20 cellular contexts compared by ENCODE assay signal in the genomic region with DNA sequence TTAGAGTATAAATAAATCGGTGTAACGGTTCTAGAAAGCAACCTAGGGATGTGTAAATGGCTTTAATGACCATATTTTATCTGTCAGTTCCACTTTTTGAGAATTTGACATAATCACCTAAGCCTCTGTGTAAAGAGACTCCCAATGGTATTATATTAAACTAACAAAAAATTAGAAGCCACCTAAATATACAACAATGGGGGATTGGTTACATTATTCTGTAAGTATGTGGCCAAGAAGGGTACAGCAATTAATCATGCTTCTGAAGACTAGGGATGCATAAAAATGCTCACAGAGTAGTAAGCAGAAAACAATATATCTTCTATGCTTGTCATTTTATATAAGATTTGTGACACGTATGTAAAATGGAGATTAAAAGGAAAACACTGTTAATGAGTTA. TPM values are rescaled to one million over a fixed set of nuclear protein-coding genes. Genes with fewer than 3 reads are reported as not detected.
DNase-seq lines count a peak whose midpoint lies in the region; ATAC-seq, FAIRE-seq and TF ChIP-seq lines count a peak whose summit lies in the region.
"Had no signal": no experiment of that assay in that cellular context is flagged by ENCODE, and none has a peak within 500 bp of the region (broad histone marks: within the 10 kb centered on the region; RNA-seq: fewer than 3 reads in every experiment).

No MANE protein-coding gene starts in this region.

- FAIRE-seq in pancreas (lab: Jason Lieb, UNC), result no peak
- FAIRE-seq: GM12878, GM18507, K562 had no signal

- no peaks in the 10 kb centered on the region for H3K9me2 ChIP-seq in PC-9 (ENCODE audit: insufficient read depth)

- H3K79me2 ChIP-seq in ACC112 (ENCODE audit: control insufficient read depth, insufficient read depth, low read length, unreplicated experiment) (peaks cover 85% of the 10 kb centered on the region), PC-9 (ENCODE audit: low read depth) (peaks cover 93% of the 10 kb centered on the region)

- 76 to 78% methylated on average over 3 of the region's 3 CpGs for WGBS in pancreas, 2 donors

- peaks cover 84% of the 10 kb centered on the region for H4K20me1 ChIP-seq in PC-9 (ENCODE audit: insufficient read depth)

- H2AFZ ChIP-seq in ACC112 (ENCODE audit: low read length, unreplicated experiment) (no peak overlapping the region), PC-9 (no peak overlapping the region)
- H2AFZ ChIP-seq: GM23248 had no signal

- POLR2A ChIA-PET in HEK293T (lab: Yijun Ruan, JAX), result no interaction called here
- POLR2A ChIA-PET in PC-9 (lab: Charles Lee; ENCODE audit: unreplicated experiment), result no interaction called here

- H3K4me1 ChIP-seq in ACC112 (ENCODE audit: control insufficient read depth, insufficient read depth, low read length, unreplicated experiment), result peaks cover 37% of the 10 kb centered on the region
- H3K4me1 ChIP-seq in neutrophil (ENCODE audit: control insufficient read depth in 1 of 2, insufficient read depth in 1 of 2, low read depth in 1 of 2, low read length in 1 of 2), result peaks cover 59 to 62% of the 10 kb centered on the region in 2 experiments
- H3K4me1 ChIP-seq in pancreas, result peaks cover 28 to 36% (median 33%) of the 10 kb centered on the region in 3 donors
- 0 out of 2 replicates have a peak, but pooled peaks cover 1% of the 10 kb centered on the region for H3K4me1 ChIP-seq in PC-9 (replicated peaks; ENCODE audit: insufficient read depth)
- H3K4me1 ChIP-seq: BLaER1 had no signal

- H3K4me3 ChIP-seq in ACC112 (ENCODE audit: low read depth, low read length), result no peak overlapping the region
- H3K4me3 ChIP-seq in neutrophil (ENCODE audit: low read depth in 1 of 2, low read length in 1 of 2), result no peak overlapping the region
- no peak overlapping the region for H3K4me3 ChIP-seq in pancreas
- no peak overlapping the region for H3K4me3 ChIP-seq in PC-9
- H3K4me3 ChIP-seq: BLaER1, GM12878, GM23248, K562 had no signal

- H3K9me3 ChIP-seq in neutrophil (no peaks in the 10 kb centered on the region), pancreas (no peaks in the 10 kb centered on the region), PC-9 (ENCODE audit: insufficient read depth, low read depth) (no peaks in the 10 kb centered on the region)
- H3K9me3 ChIP-seq: BLaER1 had no signal

- DNase-seq in HEK293T (ENCODE audit: extremely low spot score) (no peak), pancreas (no peak), PC-9 (no peak)
- DNase-seq in activated effector memory CD4-positive, alpha-beta T cell treated with anti-CD3 and anti-CD28 coated beads, Interleukin-2, amount 50 U/mL, for 16 hours, result no peak
- DNase-seq: AML-193; Calu3; CD4-positive, CD25-positive, alpha-beta regulatory T cell; DMS 273 treated with DMSO at 0.1 percent for 48 hours; DMS79; GM23248; H9; HFFc6 had no signal

- ATAC-seq in pancreas (no peak), HG02970 (IDR thresholded peaks at IDR 0.05; ENCODE audit: low FRiP score, unreplicated experiment) (no peak)
- ATAC-seq: GM12878, K562 had no signal

- no peak for TF ChIP-seq CTCF in 22Rv1 (IDR thresholded peaks at IDR 0.05)
- no peak for TF ChIP-seq CTCF in neutrophil (IDR thresholded peaks at IDR 0.05)
- no peak for TF ChIP-seq CTCF in pancreas (IDR thresholded peaks at IDR 0.05)
- no peak for TF ChIP-seq CTCF in PC-9 (conservative IDR thresholded peaks at IDR 0.05)

- H3F3A ChIP-seq in PC-9 (ENCODE audit: insufficient read depth, low read depth), result no peaks in the 10 kb centered on the region; the same call in 1 of the 2 replicates

- intact Hi-C loops in pancreas (cut with DNase I), result no loop called here
- intact Hi-C loops in PC-9 (cut with micrococcal nuclease; ENCODE audit: unreplicated experiment), result no loop called here

- BruUV-seq in PC-9 (replicated peaks; lab: Mats Ljungman, UMichigan), result no TSS peak

- H3K36me3 ChIP-seq in ACC112 (ENCODE audit: insufficient read depth, low read length) (peaks cover 31% of the 10 kb centered on the region), neutrophil (peaks cover 59% of the 10 kb centered on the region), pancreas (peaks cover 0 to 32% (median 11%) of the 10 kb centered on the region in 3 donors), PC-9 (ENCODE audit: low read depth) (peaks cover 25% of the 10 kb centered on the region)

- no peak overlapping the region for H3K4me2 ChIP-seq in PC-9
- H3K4me2 ChIP-seq: BLaER1 had no signal

- H3K27ac ChIP-seq in 22Rv1, result peak overlapping the region; percentile 69; the same call in 1 of the 2 replicates
- H3K27ac ChIP-seq in ACC112 (ENCODE audit: low read depth, low read length), result peak overlapping the region; percentile 38; the same call in 1 of the 2 replicates
- H3K27ac ChIP-seq in neutrophil, result peak overlapping the region; percentile 48
- H3K27ac ChIP-seq in pancreas, result no peak overlapping the region
- no peak overlapping the region for H3K27ac ChIP-seq in PC-9
- H3K27ac ChIP-seq: BLaER1, GM23248 had no signal

- H3K27me3 ChIP-seq in ACC112 (ENCODE audit: insufficient read depth, low read length) (no peaks in the 10 kb centered on the region), neutrophil (no peaks in the 10 kb centered on the region), pancreas (no peaks in the 10 kb centered on the region), PC-9 (ENCODE audit: insufficient read depth, low read depth) (no peaks in the 10 kb centered on the region)
- H3K27me3 ChIP-seq: BLaER1 had no signal

- CTCF ChIA-PET in HEK293T (lab: Yijun Ruan, JAX), result no interaction called here
- CTCF ChIA-PET in PC-9 (lab: Charles Lee), result no interaction called here

TF ChIP-seq in HEK293T, 16 proteins besides CTCF, POLR2A, EP300 and RAD21:
- TF ChIP-seq, protein P1, sequence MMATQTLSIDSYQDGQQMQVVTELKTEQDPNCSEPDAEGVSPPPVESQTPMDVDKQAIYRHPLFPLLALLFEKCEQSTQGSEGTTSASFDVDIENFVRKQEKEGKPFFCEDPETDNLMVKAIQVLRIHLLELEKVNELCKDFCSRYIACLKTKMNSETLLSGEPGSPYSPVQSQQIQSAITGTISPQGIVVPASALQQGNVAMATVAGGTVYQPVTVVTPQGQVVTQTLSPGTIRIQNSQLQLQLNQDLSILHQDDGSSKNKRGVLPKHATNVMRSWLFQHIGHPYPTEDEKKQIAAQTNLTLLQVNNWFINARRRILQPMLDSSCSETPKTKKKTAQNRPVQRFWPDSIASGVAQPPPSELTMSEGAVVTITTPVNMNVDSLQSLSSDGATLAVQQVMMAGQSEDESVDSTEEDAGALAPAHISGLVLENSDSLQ (IDR thresholded peaks at IDR 0.05), result 0 out of 2 replicates have a peak, but pooled peaks have one; percentile 2
- TF ChIP-seq BHLHE40 (IDR thresholded peaks at IDR 0.05; ENCODE audit: borderline replicate concordance), result no peak

RNA-seq across cellular contexts. Expression of a gene that starts 10.5 kb away (rescaled TPM):
- total RNA-seq in pancreas (100 to 1,000 TPM in 3 of 6 donors, 10 to 100 TPM in 3; 92.5 to 151 (median 98.6) TPM), PC-9 (2021) (196 and 241 TPM in 2 replicates)
- 100 to 1,000 TPM; 120 to 127 TPM for polyA plus RNA-seq in pancreas

RNA-seq across cellular contexts. Expression of a gene that starts 15.7 kb away (rescaled TPM):
- 10 to 100 TPM in 5 of 6 donors, 1 to 10 TPM in 1; 7.2 to 16.1 (median 11.6) TPM for total RNA-seq in pancreas
- polyA plus RNA-seq in pancreas, result 10 to 100 TPM; 17.0 to 24.3 TPM
- 30.4 and 32.2 TPM in 2 replicates for total RNA-seq in PC-9 (2021)

RNA-seq across cellular contexts. Expression of a gene that starts 36.5 kb away (rescaled TPM):
- 10 to 100 TPM; 10.5 to 23.5 (median 14.7) TPM for total RNA-seq in pancreas
- 10 to 100 TPM; 54.4 to 66.7 TPM for polyA plus RNA-seq in pancreas
- total RNA-seq in PC-9 (2021), result 26.5 and 30.5 TPM in 2 replicates

RNA-seq across cellular contexts. Expression of a gene that starts 48.8 kb away (rescaled TPM):
- total RNA-seq in pancreas (100 to 1,000 TPM in 3 of 6 donors, 10 to 100 TPM in 3; 57.7 to 154 (median 94.9) TPM), PC-9 (2021) (251 and 340 TPM in 2 replicates)
- 100 to 1,000 TPM; 143 to 249 TPM for polyA plus RNA-seq in pancreas

Comparison
In these comparisons a context has a peak if more than half of its experiments do, and no peak if none do; other contexts are left out.
1. H3K27ac ChIP-seq: peak in 22Rv1 (single experiment), ACC112 (single experiment) and neutrophil (single experiment); none in pancreas (0 of 4) and PC-9 (single experiment).